ENCODE assay signal across 8 cellular contexts in genomic region chr14:61696753-61697318, GRCh38. TPM values are rescaled to one million over a fixed set of nuclear protein-coding genes. Genes with fewer than 3 reads are reported as not detected.
A peak's percentile ranks its signal among the peaks of the same experiment; 100 is the strongest.
DNase-seq lines count a peak whose midpoint lies in the region; ATAC-seq, FAIRE-seq and TF ChIP-seq lines count a peak whose summit lies in the region.

No MANE protein-coding gene starts in this region.

- TF ChIP-seq CTCF in astrocyte (IDR thresholded peaks at IDR 0.05; ENCODE audit: insufficient read depth, low read depth, low read length) (no peak), right lobe of liver (IDR thresholded peaks at IDR 0.05) (no peak), upper lobe of left lung (IDR thresholded peaks at IDR 0.05) (no peak)

- H3K4me3 Mint-ChIP-seq in activated naive CD4-positive, alpha-beta T cell treated with anti-CD3 and anti-CD28 coated beads, Interleukin-2, amount 50 U/mL, for 24 hours: peak overlapping the region; percentile 99
- H3K4me3 Mint-ChIP-seq in astrocyte (ENCODE audit: unreplicated experiment): peak overlapping the region; percentile 99

- peak overlapping the region; percentile 97 for H3K4me2 ChIP-seq in astrocyte (ENCODE audit: low read length)

- H3K27ac ChIP-seq in astrocyte (ENCODE audit: low read depth, low read length): peak overlapping the region; percentile 95
- H3K27ac ChIP-seq in right lobe of liver: peak overlapping the region; percentile 96 to 100 (median 97)
- peak overlapping the region; percentile 95 to 100 (median 97) for H3K27ac ChIP-seq in upper lobe of left lung

- H3K9me3 ChIP-seq in astrocyte (ENCODE audit: insufficient read depth, low read depth, low read length) (no peaks in the 10 kb centered on the region), right lobe of liver (peaks cover 0 to 5% (median 0%) of the 10 kb centered on the region in 4 donors), upper lobe of left lung (no peaks in the 10 kb centered on the region)

- no peak for TF ChIP-seq EP300 in upper lobe of left lung (IDR thresholded peaks at IDR 0.05)

- H3K9ac ChIP-seq in astrocyte (ENCODE audit: low read length): peak overlapping the region; percentile 99

- no peaks in the 10 kb centered on the region for H3K9me3 Mint-ChIP-seq in activated naive CD4-positive, alpha-beta T cell treated with anti-CD3 and anti-CD28 coated beads, Interleukin-2, amount 50 U/mL, for 24 hours
- H3K9me3 Mint-ChIP-seq in astrocyte (ENCODE audit: unreplicated experiment): no peaks in the 10 kb centered on the region

- no peaks in the 10 kb centered on the region for H3K27me3 ChIP-seq in astrocyte (ENCODE audit: insufficient read depth, low read length)
- no peaks in the 10 kb centered on the region for H3K27me3 ChIP-seq in right lobe of liver
- no peaks in the 10 kb centered on the region for H3K27me3 ChIP-seq in upper lobe of left lung

- H3K36me3 ChIP-seq in astrocyte (ENCODE audit: insufficient read depth, low read length): no peaks in the 10 kb centered on the region
- H3K36me3 ChIP-seq in right lobe of liver: no peaks in the 10 kb centered on the region
- H3K36me3 ChIP-seq in upper lobe of left lung: no peaks in the 10 kb centered on the region

- no peak for FAIRE-seq in astrocyte (lab: Jason Lieb, UNC)

- peaks cover 65% of the 10 kb centered on the region for H3K79me2 ChIP-seq in astrocyte (ENCODE audit: insufficient read depth, low read length)

- intact Hi-C loops in right lobe of liver (cut with DNase I): no loop called here

- no peak for ATAC-seq in right lobe of liver
- no peak for ATAC-seq in upper lobe of left lung (ENCODE audit: low FRiP score in 2 of 2)
- no peak for ATAC-seq in HG03432 (IDR thresholded peaks at IDR 0.05; ENCODE audit: unreplicated experiment)

- peaks cover 55% of the 10 kb centered on the region for H3K4me1 Mint-ChIP-seq in activated naive CD4-positive, alpha-beta T cell treated with anti-CD3 and anti-CD28 coated beads, Interleukin-2, amount 50 U/mL, for 24 hours
- H3K4me1 Mint-ChIP-seq in astrocyte (ENCODE audit: low read depth, unreplicated experiment): peaks cover 10% of the 10 kb centered on the region

- no peak overlapping the region for H2AFZ ChIP-seq in astrocyte (ENCODE audit: low read depth, low read length)

- H4K20me1 ChIP-seq in astrocyte (ENCODE audit: insufficient read depth, low read length): peaks cover 60% of the 10 kb centered on the region

- 17% methylated on average over 5 of the region's 5 CpGs for WGBS in right lobe of liver (ENCODE audit: insufficient coverage, low coverage, low lambda C conversion rate, missing lambda C conversion rate)
- WGBS in upper lobe of left lung, 2 donors: 8 to 9% methylated on average over 5 of the region's 5 CpGs

- no peak for DNase-seq in activated naive CD4-positive, alpha-beta T cell treated with anti-CD3 and anti-CD28 coated beads, Interleukin-2, amount 50 U/mL, for 16 hours
- no peak for DNase-seq in astrocyte (ENCODE audit: low read depth)
- no peak for DNase-seq in right lobe of liver
- DNase-seq in upper lobe of left lung: no peak
- DNase-seq in stimulated activated CD4-positive, alpha-beta T cell treated with anti-CD3 and anti-CD28 coated beads, Interleukin-15, amount 100 ng/mL, for 24 hours: no peak
- DNase-seq in GM19240 (ENCODE audit: insufficient read length, low spot score): no peak

- H3K27ac Mint-ChIP-seq in activated naive CD4-positive, alpha-beta T cell treated with anti-CD3 and anti-CD28 coated beads, Interleukin-2, amount 50 U/mL, for 24 hours: peak overlapping the region; percentile 94
- peak overlapping the region; percentile 96 for H3K27ac Mint-ChIP-seq in astrocyte (ENCODE audit: unreplicated experiment)

- H3K4me3 ChIP-seq in astrocyte (ENCODE audit: insufficient read depth, low read depth, low read length): peak overlapping the region; percentile 100
- H3K4me3 ChIP-seq in right lobe of liver: peak overlapping the region; percentile 87 to 90 (median 90)
- peak overlapping the region; percentile 64 to 82 (median 72) for H3K4me3 ChIP-seq in upper lobe of left lung

- TF ChIP-seq POLR2A in right lobe of liver (IDR thresholded peaks at IDR 0.05) (no peak), upper lobe of left lung (IDR thresholded peaks at IDR 0.05) (no peak)

- H3K36me3 Mint-ChIP-seq in activated naive CD4-positive, alpha-beta T cell treated with anti-CD3 and anti-CD28 coated beads, Interleukin-2, amount 50 U/mL, for 24 hours: peaks cover 27% of the 10 kb centered on the region
- peaks cover 10% of the 10 kb centered on the region for H3K36me3 Mint-ChIP-seq in astrocyte (ENCODE audit: low read depth, unreplicated experiment)

- H3K4me1 ChIP-seq in astrocyte (ENCODE audit: insufficient read depth, low read length): peaks cover 4% of the 10 kb centered on the region
- H3K4me1 ChIP-seq in right lobe of liver: peaks cover 0 to 44% (median 2%) of the 10 kb centered on the region in 4 donors
- peaks cover 16 to 45% (median 30%) of the 10 kb centered on the region in 4 donors for H3K4me1 ChIP-seq in upper lobe of left lung

- no peaks in the 10 kb centered on the region for H3K27me3 Mint-ChIP-seq in activated naive CD4-positive, alpha-beta T cell treated with anti-CD3 and anti-CD28 coated beads, Interleukin-2, amount 50 U/mL, for 24 hours
- no peaks in the 10 kb centered on the region for H3K27me3 Mint-ChIP-seq in astrocyte (ENCODE audit: low read depth, unreplicated experiment)

RNA-seq across cellular contexts. Expression of gene HIF1A, which starts 1.5 kb away (rescaled TPM):
- total RNA-seq in astrocyte: 435 and 475 TPM in 2 replicates
- total RNA-seq in right lobe of liver: 100 to 1,000 TPM in 1 of 6 experiments, 10 to 100 TPM in 5; 15.9 to 117 (median 31.9) TPM
- 100 to 1,000 TPM in 4 of 6 donors, 10 to 100 TPM in 2; 72.1 to 131 (median 116) TPM for total RNA-seq in upper lobe of left lung
